ENCODE assay signal across 8 cellular contexts in the genomic region with DNA sequence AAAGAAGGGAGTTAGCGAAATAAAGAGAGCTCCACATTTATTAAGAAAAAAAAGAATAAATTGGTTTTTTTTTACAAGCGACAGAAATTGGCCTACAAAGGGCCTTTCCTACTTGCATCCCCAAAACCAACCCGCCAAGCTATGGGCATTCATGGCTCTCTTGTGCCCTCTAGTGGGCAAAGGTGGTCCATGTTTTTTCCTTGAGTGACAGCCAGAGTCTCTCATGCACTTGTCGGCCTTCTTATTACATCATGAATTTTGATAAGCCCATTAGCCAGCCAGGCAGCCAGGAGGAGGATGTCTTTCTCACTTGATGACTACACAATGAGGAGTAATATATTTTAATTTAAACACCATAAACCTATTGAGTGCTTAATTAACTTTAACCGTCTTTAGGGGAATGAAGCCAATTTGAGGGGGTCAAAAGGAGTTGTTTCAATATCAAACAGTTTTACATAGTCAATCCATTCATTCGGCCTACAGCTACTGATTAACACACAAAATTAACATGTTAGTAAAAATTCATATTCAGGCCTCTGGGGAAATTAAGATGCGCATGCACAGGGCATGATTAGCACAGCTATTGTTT.
DNase-seq lines count a peak whose midpoint lies in the region; ATAC-seq and TF ChIP-seq lines count a peak whose summit lies in the region.

No MANE protein-coding gene starts in this region.

- H3K4me1 ChIP-seq in lung (ENCODE audit: control insufficient read depth in 2 of 2, insufficient read depth in 2 of 2, low read length in 2 of 2) = no peaks in the 10 kb centered on the region

- H3K27ac ChIP-seq in lung (ENCODE audit: low read depth in 1 of 2, low read length in 1 of 2) = no peak overlapping the region

- no peaks in the 10 kb centered on the region for H3K36me3 Mint-ChIP-seq in CD14-positive monocyte

- DNase-seq in CD14-positive monocyte (ENCODE audit: low spot score) = peak; percentile 56
- peak; percentile 86 for DNase-seq in NCI-H526 treated with DMSO at 0.1 percent for 48 hours (lab: John Stamatoyannopoulos, UW)
- DNase-seq in activated CD4-positive, alpha-beta T cell treated with anti-CD3 and anti-CD28 coated beads, Interleukin-2, amount 50 U/mL, for 1 hour = peak; percentile 70
- DNase-seq in dermis blood vessel endothelial cell = peak; percentile 92
- peak; percentile 83 for DNase-seq in lung (ENCODE audit: low spot score)
- peak; percentile 37 for DNase-seq in stimulated activated CD8-positive, alpha-beta memory T cell treated with anti-CD3 and anti-CD28 coated beads, Interleukin-12 subunit alpha, Interleukin-12 subunit beta, amount 100 ng/mL, for 4 hours (ENCODE audit: low read depth)

- H3K27me3 ChIP-seq in lung (ENCODE audit: control insufficient read depth, insufficient read depth) = no peaks in the 10 kb centered on the region

- peak; percentile 90 for TF ChIP-seq CTCF in CD14-positive monocyte (IDR thresholded peaks at IDR 0.05)
- TF ChIP-seq CTCF in lung (IDR thresholded peaks at IDR 0.05; ENCODE audit: control extremely low read depth, extremely low read depth) = peak; percentile 93

- ATAC-seq in GM19328 (IDR thresholded peaks at IDR 0.05; ENCODE audit: unreplicated experiment) (peak; percentile 79), HG03520 (IDR thresholded peaks at IDR 0.05; ENCODE audit: unreplicated experiment) (peak; percentile 90), lung (ENCODE audit: insufficient read depth, low FRiP score) (peak; percentile 84)

- 36 to 37% methylated on average over 7 of the region's 7 CpGs for WGBS in lung, 2 donors

- no peak overlapping the region for H3K4me3 Mint-ChIP-seq in CD14-positive monocyte

- no peaks in the 10 kb centered on the region for H3K9me3 ChIP-seq in lung (ENCODE audit: control insufficient read depth in 2 of 2, insufficient read depth in 1 of 2, low read length in 1 of 2)

- intact Hi-C loops in CD14-positive monocyte (cut with micrococcal nuclease) = loop anchor here in 1 of 2 donors (1.0 kb wide), 1 partner anchor 124 kb away; no protein-coding TSS in a partner anchor

- H3K9me3 Mint-ChIP-seq in CD14-positive monocyte = no peaks in the 10 kb centered on the region

- H3K27me3 Mint-ChIP-seq in CD14-positive monocyte (ENCODE audit: low read depth in 3 of 3) = peaks cover 2 to 11% (median 4%) of the 10 kb centered on the region in 3 donors

- H3K4me3 ChIP-seq in lung = no peak overlapping the region

- no peak overlapping the region for H3K27ac Mint-ChIP-seq in CD14-positive monocyte

- H3K4me1 Mint-ChIP-seq in CD14-positive monocyte = no peaks in the 10 kb centered on the region

- H3K36me3 ChIP-seq in lung (ENCODE audit: control insufficient read depth in 2 of 2, insufficient read depth in 2 of 2, low read length in 2 of 2) = no peaks in the 10 kb centered on the region

Comparison
In these comparisons a context has a peak if more than half of its experiments do, and no peak if none do; other contexts are left out.
1. DNase-seq: peak in every context shown above with its lines; median percentile 92 in dermis blood vessel endothelial cell; 86 in NCI-H526 treated with DMSO at 0.1 percent for 48 hours; 83 in lung; 70 in activated CD4-positive, alpha-beta T cell treated with anti-CD3 and anti-CD28 coated beads, Interleukin-2, amount 50 U/mL, for 1 hour; 56 in CD14-positive monocyte; 37 in stimulated activated CD8-positive, alpha-beta memory T cell treated with anti-CD3 and anti-CD28 coated beads, Interleukin-12 subunit alpha, Interleukin-12 subunit beta, amount 100 ng/mL, for 4 hours.